ENCODE assay signal across 18 cellular contexts in genomic region chr5:6082685-6083084, GRCh38.
DNase-seq lines count a peak whose midpoint lies in the region; ATAC-seq and TF ChIP-seq lines count a peak whose summit lies in the region.
"Had no signal": no experiment of that assay in that cellular context is flagged by ENCODE, and none has a peak within 500 bp of the region (broad histone marks: within the 10 kb centered on the region; RNA-seq: fewer than 3 reads in every experiment).

No MANE protein-coding gene starts in this region.

- H3K4me2 ChIP-seq in neural progenitor cell = no peak overlapping the region

- H3K27me3 Mint-ChIP-seq in neural progenitor cell (ENCODE audit: insufficient read depth, low read depth) (peaks cover 4% of the 10 kb centered on the region), glutamatergic neuron (ENCODE audit: unreplicated experiment) (peaks cover 7% of the 10 kb centered on the region)
- H3K27me3 Mint-ChIP-seq: CD4-positive, CD25-positive, alpha-beta regulatory T cell had no signal

- H3K27ac ChIP-seq in neural progenitor cell = no peak overlapping the region
- H3K27ac ChIP-seq: BLaER1 treated with 17β-estradiol and CSF1 and Interleukin-3, amounts not matched to agents 10 nM and 100 nM had no signal

- no peaks in the 10 kb centered on the region for H3K4me1 ChIP-seq in neural progenitor cell

- TF ChIP-seq CTCF in fibroblast of mammary gland (conservative IDR thresholded peaks at IDR 0.05; ENCODE audit: control insufficient read depth, insufficient read depth, low read depth, low read length) (no peak), neural progenitor cell (IDR thresholded peaks at IDR 0.05) (no peak), glutamatergic neuron (IDR thresholded peaks at IDR 0.05; ENCODE audit: partially characterized antibody, unreplicated experiment) (no peak)

- ATAC-seq in HG02852 (IDR thresholded peaks at IDR 0.05; ENCODE audit: unreplicated experiment) (no peak), HG03159 (IDR thresholded peaks at IDR 0.05; ENCODE audit: unreplicated experiment) (no peak)
- ATAC-seq: GM12878 had no signal

- H3K4me3 ChIP-seq in fibroblast of mammary gland (ENCODE audit: control insufficient read depth, low read depth, low read length) (no peak overlapping the region), neural progenitor cell (no peak overlapping the region)
- H3K4me3 ChIP-seq: BLaER1 treated with 17β-estradiol and CSF1 and Interleukin-3, amounts not matched to agents 10 nM and 100 nM; GM12878 had no signal

- H3K36me3 Mint-ChIP-seq in neural progenitor cell (no peaks in the 10 kb centered on the region), glutamatergic neuron (ENCODE audit: unreplicated experiment) (no peaks in the 10 kb centered on the region)
- H3K36me3 Mint-ChIP-seq: CD4-positive, CD25-positive, alpha-beta regulatory T cell had no signal

- peak; percentile 23 for DNase-seq in HT1080 (ENCODE audit: low read depth)
- DNase-seq in astrocyte of the hippocampus (ENCODE audit: low read depth, low spot score) = peak; percentile 68
- peak; percentile 11 for DNase-seq in fibroblast of mammary gland (ENCODE audit: low read depth)
- no peak for DNase-seq in neural progenitor cell (ENCODE audit: low spot score)
- DNase-seq in amniotic stem cell (lab: John Stamatoyannopoulos, UW) = no peak
- DNase-seq in glutamatergic neuron = no peak
- DNase-seq: 8988T; ACHN; CD4-positive, CD25-positive, alpha-beta regulatory T cell; DMS53; GOT3; HCEC 1CT; HFFc6; IMR-90 had no signal

- H3K27ac Mint-ChIP-seq in neural progenitor cell = no peak overlapping the region
- no peak overlapping the region for H3K27ac Mint-ChIP-seq in glutamatergic neuron (ENCODE audit: unreplicated experiment)
- H3K27ac Mint-ChIP-seq: HFFc6 had no signal

- H3K79me2 ChIP-seq in neural progenitor cell (ENCODE audit: low read depth) = no peaks in the 10 kb centered on the region

- H2AFZ ChIP-seq in neural progenitor cell (replicated peaks) = peak overlapping the region; percentile 68

- no peaks in the 10 kb centered on the region for H3K4me1 Mint-ChIP-seq in neural progenitor cell
- peaks cover 8% of the 10 kb centered on the region for H3K4me1 Mint-ChIP-seq in glutamatergic neuron (ENCODE audit: low read depth, unreplicated experiment)
- H3K4me1 Mint-ChIP-seq: CD4-positive, CD25-positive, alpha-beta regulatory T cell had no signal

- H3K9me3 ChIP-seq in neural progenitor cell (ENCODE audit: low read depth) = no peaks in the 10 kb centered on the region

- H3K36me3 ChIP-seq in neural progenitor cell = no peaks in the 10 kb centered on the region
- H3K36me3 ChIP-seq: BLaER1 treated with 17β-estradiol and CSF1 and Interleukin-3, amounts not matched to agents 10 nM and 100 nM had no signal

- H3K4me3 Mint-ChIP-seq in neural progenitor cell (no peak overlapping the region), glutamatergic neuron (ENCODE audit: unreplicated experiment) (no peak overlapping the region)
- H3K4me3 Mint-ChIP-seq: CD4-positive, CD25-positive, alpha-beta regulatory T cell; HFFc6 had no signal

- no peaks in the 10 kb centered on the region for H3F3A ChIP-seq in neural progenitor cell (ENCODE audit: low read depth)

- no peak overlapping the region for H3K9ac ChIP-seq in neural progenitor cell
- H3K9ac ChIP-seq: BLaER1 treated with 17β-estradiol and CSF1 and Interleukin-3, amounts not matched to agents 10 nM and 100 nM had no signal

- H3K27me3 ChIP-seq in neural progenitor cell = no peaks in the 10 kb centered on the region
- H3K27me3 ChIP-seq: BLaER1 treated with 17β-estradiol and CSF1 and Interleukin-3, amounts not matched to agents 10 nM and 100 nM had no signal

- H3K9me3 Mint-ChIP-seq in neural progenitor cell (no peaks in the 10 kb centered on the region), glutamatergic neuron (ENCODE audit: unreplicated experiment) (peaks cover 2% of the 10 kb centered on the region)

- H4K20me1 ChIP-seq in neural progenitor cell (ENCODE audit: low read depth) = no peaks in the 10 kb centered on the region
- H4K20me1 ChIP-seq: BLaER1 treated with 17β-estradiol and CSF1 and Interleukin-3, amounts not matched to agents 10 nM and 100 nM had no signal

Comparison
In these comparisons a context has a peak if more than half of its experiments do, and no peak if none do; other contexts are left out.
1. DNase-seq: peak in HT1080 (single experiment), astrocyte of the hippocampus (single experiment) and fibroblast of mammary gland (single experiment); none in neural progenitor cell (single experiment), amniotic stem cell (single experiment) and glutamatergic neuron (single experiment).